30 cellular contexts compared by ENCODE assay signal in genomic region chr19:10549733-10550132, GRCh38. TPM values are rescaled to one million over a fixed set of nuclear protein-coding genes. Genes with fewer than 3 reads are reported as not detected.
"Had no signal": no experiment of that assay in that cellular context is flagged by ENCODE, and none has a peak within 500 bp of the region (broad histone marks: within the 10 kb centered on the region; RNA-seq: fewer than 3 reads in every experiment).

No MANE protein-coding gene starts in this region.

- H3K36me3 Mint-ChIP-seq: activated naive CD8-positive, alpha-beta T cell had no signal

- ATAC-seq: activated CD8-positive, alpha-beta T cell treated with anti-CD3 and anti-CD28 coated beads, Interleukin-2, amount 10 ng/mL, durations not matched to agents 7 days and 5 days; activated naive CD8-positive, alpha-beta T cell treated with anti-CD3 and anti-CD28 coated beads, Interleukin-2, amount 50 U/mL, for 24 hours; Panc1; Right ventricle myocardium inferior; SK-N-SH treated with all-trans-retinoic acid at 6 μM for 48 hours had no signal

- DNase-seq: activated CD4-positive, alpha-beta T cell treated with anti-CD3 and anti-CD28 coated beads, Interleukin-2, amount 10 ng/mL, durations not matched to agents 7 days and 5 days; activated CD4-positive, alpha-beta T cell treated with anti-CD3 and anti-CD28 coated beads, Interleukin-2, amount 50 U/mL, for 48 hours; activated CD8-positive, alpha-beta T cell treated with anti-CD3 and anti-CD28 coated beads, Interleukin-2, amount 10 ng/mL, durations not matched to agents 7 days and 5 days; activated effector memory CD4-positive, alpha-beta T cell treated with Interleukin-2 at 50 U/mL for 16 hours; activated naive CD4-positive, alpha-beta T cell treated with anti-CD3 and anti-CD28 coated beads, Interleukin-2, amount 10 ng/mL, durations not matched to agents 7 days and 5 days; activated naive CD8-positive, alpha-beta T cell treated with anti-CD3 and anti-CD28 coated beads, Interleukin-2, amount 50 U/mL, for 24 hours; activated T-cell treated with anti-CD3 and anti-CD28 coated beads, Interleukin-2, amount 50 U/mL, for 48 hours; amniotic stem cell; aorta; brain microvascular endothelial cell; central memory CD4-positive, alpha-beta T cell; NCI-H1105; NCI-H1417 treated with DMSO at 0.1 percent for 48 hours; NCI-H187 treated with DMSO at 0.1 percent for 48 hours; NCI-H2081; NCI-H2171 treated with DMSO at 0.1 percent for 48 hours; NCI-H2227 treated with DMSO at 0.1 percent for 48 hours; NCI-H446; NCI-H510A treated with DMSO at 0.1 percent for 48 hours; RPMI8226; SIG-M5; T-helper 1 cell; T1000 had no signal

- H3K27ac Mint-ChIP-seq: activated CD4-positive, alpha-beta T cell treated with anti-CD3 and anti-CD28 coated beads, Interleukin-2, amount 10 ng/mL, durations not matched to agents 7 days and 5 days; activated naive CD8-positive, alpha-beta T cell; activated naive CD8-positive, alpha-beta T cell treated with anti-CD3 and anti-CD28 coated beads, Interleukin-2, amount 50 U/mL, for 24 hours had no signal

- H3K4me3 Mint-ChIP-seq: activated CD4-positive, alpha-beta T cell treated with anti-CD3 and anti-CD28 coated beads, Interleukin-2, amount 10 ng/mL, durations not matched to agents 7 days and 5 days; activated CD8-positive, alpha-beta T cell treated with anti-CD3 and anti-CD28 coated beads, Interleukin-2, amount 10 ng/mL, durations not matched to agents 7 days and 5 days; activated naive CD4-positive, alpha-beta T cell treated with anti-CD3 and anti-CD28 coated beads, Interleukin-2, amount 10 ng/mL, durations not matched to agents 7 days and 5 days; activated naive CD8-positive, alpha-beta T cell; activated naive CD8-positive, alpha-beta T cell treated with anti-CD3 and anti-CD28 coated beads, Interleukin-2, amount 50 U/mL, for 24 hours had no signal

- H3K27me3 Mint-ChIP-seq: activated CD4-positive, alpha-beta T cell treated with anti-CD3 and anti-CD28 coated beads, Interleukin-2, amount 10 ng/mL, durations not matched to agents 7 days and 5 days; activated naive CD4-positive, alpha-beta T cell treated with anti-CD3 and anti-CD28 coated beads, Interleukin-2, amount 10 ng/mL, durations not matched to agents 7 days and 5 days; activated naive CD8-positive, alpha-beta T cell; activated naive CD8-positive, alpha-beta T cell treated with anti-CD3 and anti-CD28 coated beads, Interleukin-2, amount 50 U/mL, for 24 hours had no signal

- H3K27me3 ChIP-seq: brain microvascular endothelial cell had no signal

- H3K27ac ChIP-seq: brain microvascular endothelial cell had no signal

- H3K9me3 Mint-ChIP-seq: activated CD4-positive, alpha-beta T cell treated with anti-CD3 and anti-CD28 coated beads, Interleukin-2, amount 10 ng/mL, durations not matched to agents 7 days and 5 days; activated naive CD4-positive, alpha-beta T cell treated with anti-CD3 and anti-CD28 coated beads, Interleukin-2, amount 10 ng/mL, durations not matched to agents 7 days and 5 days; activated naive CD8-positive, alpha-beta T cell treated with anti-CD3 and anti-CD28 coated beads, Interleukin-2, amount 50 U/mL, for 24 hours had no signal

RNA-seq across cellular contexts. Expression of gene S1PR5, which starts 32.5 kb away (rescaled TPM):
- total RNA-seq: activated CD4-positive, alpha-beta T cell treated with anti-CD3 and anti-CD28 coated beads, Interleukin-2, amount 10 ng/mL, durations not matched to agents 7 days and 5 days; MCF 10A; T-helper 2 cell treated with Interferon-gamma antibody and Interleukin-4, amounts not matched to agents 100 ng/mL and 5 ng/mL, for 36 hours had no signal

RNA-seq across cellular contexts. Expression of gene AP1M2, which starts 37.4 kb away (rescaled TPM):
- total RNA-seq: activated CD4-positive, alpha-beta T cell treated with anti-CD3 and anti-CD28 coated beads, Interleukin-2, amount 10 ng/mL, durations not matched to agents 7 days and 5 days; activated CD8-positive, alpha-beta T cell treated with anti-CD3 and anti-CD28 coated beads, Interleukin-2, amount 10 ng/mL, durations not matched to agents 7 days and 5 days; aorta; Right ventricle myocardium inferior; SK-MEL-5; T-helper 2 cell treated with Interferon-gamma antibody and Interleukin-4, amounts not matched to agents 100 ng/mL and 5 ng/mL, for 36 hours had no signal
